23 cellular contexts compared by ENCODE assay signal in genomic region chr5:112514062-112514561, GRCh38.
"Had no signal": no experiment of that assay in that cellular context is flagged by ENCODE, and none has a peak within 500 bp of the region (broad histone marks: within the 10 kb centered on the region; RNA-seq: fewer than 3 reads in every experiment).

No MANE protein-coding gene starts in this region.

- DNase-seq: IMR-90, Kasumi-1, MM.1S, NCI-H1092 treated with DMSO at 0.1 percent for 48 hours, NCI-H1436, NCI-H187, NCI-H2029, NCI-H2081 treated with DMSO at 0.1 percent for 48 hours, NCI-H2171, NCI-H226, NCI-H446, NCI-H510A, NCI-H524 treated with DMSO at 0.1 percent for 48 hours, NCI-H69, NCI-H774, PC-3, SHP77, SK-N-SH, SW 1271 had no signal

- ATAC-seq: HepG2, Panc1, PC-3 had no signal

- H3K27ac ChIP-seq: KMS-11, RWPE1 had no signal

- H3K9me3 ChIP-seq: SK-N-SH had no signal
